In genomic region chr12:45728625-45729232, GRCh38 we compare ENCODE assay signal across 8 cellular contexts. TPM values are rescaled to one million over a fixed set of nuclear protein-coding genes. Genes with fewer than 3 reads are reported as not detected.
DNase-seq lines count a peak whose midpoint lies in the region; ATAC-seq and TF ChIP-seq lines count a peak whose summit lies in the region.

No MANE protein-coding gene starts in this region.

- H3K9me3 ChIP-seq in BE2C: no peaks in the 10 kb centered on the region

- DNase-seq in BE2C: peak; percentile 96
- DNase-seq in NCI-H446 (lab: John Stamatoyannopoulos, UW): peak; percentile 92 to 97
- DNase-seq in activated CD4-positive, CD25-positive, alpha-beta regulatory T cell treated with anti-CD3 and anti-CD28 coated beads, Interleukin-2, amount 50 U/mL, for 72 hours: peak; percentile 93
- DNase-seq in cerebellum (ENCODE audit: low spot score): peak; percentile 89
- DNase-seq in kidney epithelial cell (ENCODE audit: low read depth): peak; percentile 67
- DNase-seq in stimulated activated CD4-positive, alpha-beta T cell treated with anti-CD3 and anti-CD28 coated beads, Interleukin-15, amount 100 ng/mL, for 24 hours: peak; percentile 94

- H3K36me3 ChIP-seq in BE2C: peaks cover 12% of the 10 kb centered on the region
- H3K36me3 ChIP-seq in kidney epithelial cell (ENCODE audit: control insufficient read depth, insufficient read depth, low read length): no peaks in the 10 kb centered on the region

- peak overlapping the region; percentile 96 for H3K4me3 ChIP-seq in BE2C (ENCODE audit: low read depth, low read length)
- peak overlapping the region; percentile 83 for H3K4me3 ChIP-seq in kidney epithelial cell (ENCODE audit: low read depth, low read length)

- TF ChIP-seq CTCF in BE2C (IDR thresholded peaks at IDR 0.05; ENCODE audit: low read depth, low read length) (peak; percentile 74), kidney epithelial cell (IDR thresholded peaks at IDR 0.05; ENCODE audit: insufficient read depth, low read length, poor library complexity, severe bottlenecking) (peak; percentile 78)

- no peaks in the 10 kb centered on the region for H3K27me3 ChIP-seq in BE2C
- H3K27me3 ChIP-seq in kidney epithelial cell (ENCODE audit: control insufficient read depth, insufficient read depth, low read length): no peaks in the 10 kb centered on the region

- no peaks in the 10 kb centered on the region; the same call in 1 of the 2 replicates for H3K4me1 ChIP-seq in BE2C

- peak; percentile 90 for TF ChIP-seq POLR2A in GM19099 (IDR thresholded peaks at IDR 0.05; ENCODE audit: extremely low read depth, insufficient read length, low read depth)

- peak; percentile 42 for ATAC-seq in HG03378 (IDR thresholded peaks at IDR 0.05; ENCODE audit: unreplicated experiment)

RNA-seq across cellular contexts. Expression of gene ARID2, which starts 0.8 kb away (rescaled TPM):
- polyA plus RNA-seq in BE2C (2012; ENCODE audit: insufficient read depth, insufficient read length, low read depth): 14.8 TPM
- total RNA-seq in cerebellum: 73.3 TPM
- 17.6 and 21.1 TPM in 2 replicates for total RNA-seq in kidney epithelial cell

Comparison
In these comparisons a context has a peak if more than half of its experiments do, and no peak if none do; other contexts are left out.
1. Peak in every context shown above with its lines: DNase-seq, ATAC-seq and H3K4me3 ChIP-seq.